28 cellular contexts compared by ENCODE assay signal in the genomic region with DNA sequence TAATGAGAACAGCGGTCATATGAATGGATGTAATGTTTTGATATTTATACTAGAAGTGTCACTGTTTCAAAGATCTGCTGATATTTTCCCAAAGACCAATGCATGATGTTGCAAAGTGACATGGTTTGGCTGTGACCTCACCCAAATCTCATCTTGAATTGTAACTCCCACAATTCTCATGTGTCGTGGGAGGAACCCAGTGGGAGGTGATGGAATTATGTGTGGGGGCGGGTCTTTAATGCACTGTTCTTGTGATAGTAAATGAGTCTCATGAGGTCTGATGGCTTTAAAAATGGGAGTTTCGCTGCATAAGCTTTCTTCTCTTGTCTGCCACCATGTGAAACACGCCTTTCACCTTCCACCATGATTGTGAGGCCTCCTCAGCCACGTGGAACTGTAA.
"Had no signal": no experiment of that assay in that cellular context is flagged by ENCODE, and none has a peak within 500 bp of the region (broad histone marks: within the 10 kb centered on the region; RNA-seq: fewer than 3 reads in every experiment).

No MANE protein-coding gene starts in this region.

- H3K27ac ChIP-seq: body of pancreas, esophagus muscularis mucosa, foreskin keratinocyte, gastrocnemius medialis, heart left ventricle had no signal

- H3K9me3 ChIP-seq: body of pancreas, esophagus muscularis mucosa, gastrocnemius medialis, heart left ventricle had no signal

- H3K9me3 Mint-ChIP-seq: activated T-cell treated with anti-CD3 and anti-CD28 coated beads, Interleukin-2, amount 50 U/mL, for 4 hours; activated T-helper 17 cell treated with anti-CD3 and anti-CD28 coated beads, Interleukin-2, amount 50 U/mL, for 72 hours; effector memory CD8-positive, alpha-beta T cell had no signal

- ATAC-seq: body of pancreas; effector memory CD8-positive, alpha-beta T cell; foreskin keratinocyte; gastrocnemius medialis; heart left ventricle had no signal

- H3K4me3 Mint-ChIP-seq: activated CD4-positive, alpha-beta T cell treated with anti-CD3 and anti-CD28 coated beads for 36 hours; activated CD8-positive, alpha-beta T cell treated with anti-CD3 and anti-CD28 coated beads for 36 hours; activated naive CD8-positive, alpha-beta T cell; activated T-cell treated with anti-CD3 and anti-CD28 coated beads, Interleukin-2, amount 50 U/mL, for 4 hours; effector memory CD8-positive, alpha-beta T cell had no signal

- H3K36me3 ChIP-seq: esophagus muscularis mucosa, gastrocnemius medialis, heart left ventricle had no signal

- H3K36me3 Mint-ChIP-seq: activated naive CD8-positive, alpha-beta T cell had no signal

- H3K4me1 ChIP-seq: body of pancreas, esophagus muscularis mucosa, foreskin keratinocyte, gastrocnemius medialis, heart left ventricle had no signal

- H3K27me3 Mint-ChIP-seq: activated CD4-positive, alpha-beta T cell treated with anti-CD3 and anti-CD28 coated beads for 36 hours; activated CD8-positive, alpha-beta T cell treated with anti-CD3 and anti-CD28 coated beads for 36 hours; activated naive CD8-positive, alpha-beta T cell; activated T-helper 17 cell treated with anti-CD3 and anti-CD28 coated beads, Interleukin-2, amount 50 U/mL, for 72 hours; effector memory CD8-positive, alpha-beta T cell had no signal

- H3K27me3 ChIP-seq: body of pancreas, esophagus muscularis mucosa, foreskin keratinocyte, gastrocnemius medialis, heart left ventricle had no signal

- FAIRE-seq: colon had no signal

- H3K4me3 ChIP-seq: body of pancreas, esophagus muscularis mucosa, gastrocnemius medialis, heart left ventricle had no signal

- DNase-seq: activated CD4-positive, alpha-beta T cell treated with anti-CD3 and anti-CD28 coated beads for 36 hours; activated CD4-positive, alpha-beta T cell treated with anti-CD3 and anti-CD28 coated beads, Interleukin-2, amount 50 U/mL, for 1 hour; activated CD4-positive, alpha-beta T cell treated with anti-CD3 and anti-CD28 coated beads, Interleukin-2, amount 50 U/mL, for 48 hours; activated CD4-positive, CD25-positive, alpha-beta regulatory T cell; activated CD4-positive, CD25-positive, alpha-beta regulatory T cell treated with anti-CD3 and anti-CD28 coated beads, Interleukin-2, amount 50 U/mL, for 72 hours; activated CD8-positive, alpha-beta memory T cell treated with anti-CD3 and anti-CD28 coated beads for 24 hours; activated CD8-positive, alpha-beta T cell treated with anti-CD3 and anti-CD28 coated beads for 36 hours; activated effector memory CD4-positive, alpha-beta T cell treated with anti-CD3 and anti-CD28 coated beads, Interleukin-2, amount 50 U/mL, for 16 hours; activated naive CD4-positive, alpha-beta T cell treated with anti-CD3 and anti-CD28 coated beads, Interleukin-2, amount 50 U/mL, for 16 hours; activated T-cell treated with anti-CD3 and anti-CD28 coated beads, Interleukin-2, amount 50 U/mL, for 4 hours; amygdala; aorta; body of pancreas; caudate nucleus; cortex of kidney; dermis blood vessel endothelial cell; effector CD4-positive, alpha-beta T cell; effector memory CD8-positive, alpha-beta T cell; erythroblast; foreskin keratinocyte; gastrocnemius medialis; glutamatergic neuron; heart left ventricle; T1000 had no signal

- H3K27ac Mint-ChIP-seq: activated CD8-positive, alpha-beta T cell treated with anti-CD3 and anti-CD28 coated beads for 36 hours; activated naive CD8-positive, alpha-beta T cell; activated T-helper 17 cell treated with anti-CD3 and anti-CD28 coated beads, Interleukin-2, amount 50 U/mL, for 72 hours had no signal
